8 cellular contexts compared by ENCODE assay signal in genomic region chr5:150781706-150782614, GRCh38. TPM values are rescaled to one million over a fixed set of nuclear protein-coding genes. Genes with fewer than 3 reads are reported as not detected.
DNase-seq lines count a peak whose midpoint lies in the region; ATAC-seq and TF ChIP-seq lines count a peak whose summit lies in the region.

No MANE protein-coding gene starts in this region.

- CTCF ChIA-PET in BJ (lab: Yijun Ruan, JAX) = interaction anchor here (0.6 to 5.7 kb wide), 6 partner anchors 18 to 346 kb away, joined by 3 to 27 read pairs (median 4); no protein-coding TSS in a partner anchor

- H3K4me1 Mint-ChIP-seq in neural progenitor cell = peaks cover 18% of the 10 kb centered on the region

- H3K36me3 ChIP-seq in BJ (ENCODE audit: control insufficient read depth, insufficient read depth, low read length) (no peaks in the 10 kb centered on the region), neural progenitor cell (no peaks in the 10 kb centered on the region)
- no peaks in the 10 kb centered on the region for H3K36me3 ChIP-seq in effector memory CD4-positive, alpha-beta T cell (ENCODE audit: control insufficient read depth, insufficient read depth, low read length)

- H3K9me3 Mint-ChIP-seq in neural progenitor cell = peaks cover 7% of the 10 kb centered on the region

- peaks cover 28% of the 10 kb centered on the region for H3K4me1 ChIP-seq in effector memory CD4-positive, alpha-beta T cell (ENCODE audit: control insufficient read depth, insufficient read depth, low read length, poor library complexity, severe bottlenecking)
- peaks cover 30% of the 10 kb centered on the region for H3K4me1 ChIP-seq in neural progenitor cell

- H3K27me3 ChIP-seq in BJ (ENCODE audit: control insufficient read depth, insufficient read depth, low read length) (no peaks in the 10 kb centered on the region), neural progenitor cell (peaks cover 8% of the 10 kb centered on the region)
- no peaks in the 10 kb centered on the region for H3K27me3 ChIP-seq in effector memory CD4-positive, alpha-beta T cell (replicated peaks; ENCODE audit: control insufficient read depth, insufficient read depth, low read length, poor library complexity, severe bottlenecking)

- H3K4me3 ChIP-seq in BJ (ENCODE audit: low read depth, low read length) (peak overlapping the region; percentile 17), neural progenitor cell (no peak overlapping the region)
- H3K4me3 ChIP-seq in effector memory CD4-positive, alpha-beta T cell (ENCODE audit: insufficient read depth, low read depth, low read length, poor library complexity, severe bottlenecking) = no peak overlapping the region

- no peak overlapping the region for H3K27ac Mint-ChIP-seq in neural progenitor cell

- H3K9ac ChIP-seq in neural progenitor cell = no peak overlapping the region

- POLR2A ChIA-PET in BJ (lab: Charles Lee) = interaction anchor here (0.5 to 1.9 kb wide), 2 partner anchors 23 to 371 kb away, joined by 6 to 9 read pairs; partner anchors contain the start of gene DCTN4

- peaks cover 2% of the 10 kb centered on the region for H3K36me3 Mint-ChIP-seq in neural progenitor cell

- peak overlapping the region; percentile 46 for H3K4me2 ChIP-seq in neural progenitor cell

- peaks cover 27% of the 10 kb centered on the region for H3F3A ChIP-seq in neural progenitor cell (ENCODE audit: low read depth)

- no peak overlapping the region for H2AFZ ChIP-seq in neural progenitor cell (replicated peaks)

- DNase-seq in BJ (ENCODE audit: low read depth) (peak; percentile 89), NCI-H69 (lab: John Stamatoyannopoulos, UW) (peak; percentile 39), neural progenitor cell (ENCODE audit: low spot score) (peak; percentile 20), midbrain (lab: John Stamatoyannopoulos, UW) (no peak), NOMO-1 treated with DMSO at 0.1 percent for 48 hours (lab: John Stamatoyannopoulos, UW; ENCODE audit: unreplicated experiment) (no peak)
- no peak for DNase-seq in effector memory CD4-positive, alpha-beta T cell
- DNase-seq in stimulated activated CD4-positive, alpha-beta T cell treated with anti-CD3 and anti-CD28 coated beads, Interleukin-1b, Interleukin-23, amount 100 ng/mL, for 48 hours = no peak

- no peaks in the 10 kb centered on the region for H4K20me1 ChIP-seq in neural progenitor cell (ENCODE audit: low read depth)

- no peaks in the 10 kb centered on the region for H3K9me3 ChIP-seq in effector memory CD4-positive, alpha-beta T cell (ENCODE audit: control insufficient read depth, low read length)
- no peaks in the 10 kb centered on the region for H3K9me3 ChIP-seq in neural progenitor cell (ENCODE audit: low read depth)

- TF ChIP-seq CTCF in BJ (IDR thresholded peaks at IDR 0.05; ENCODE audit: insufficient read depth, low read depth, low read length) (no peak), neural progenitor cell (IDR thresholded peaks at IDR 0.05) (no peak)

- peak overlapping the region; percentile 4 for H3K27ac ChIP-seq in effector memory CD4-positive, alpha-beta T cell (ENCODE audit: insufficient read depth, low read length, poor library complexity, severe bottlenecking)
- H3K27ac ChIP-seq in neural progenitor cell = no peak overlapping the region

- peaks cover 6% of the 10 kb centered on the region for H3K27me3 Mint-ChIP-seq in neural progenitor cell (ENCODE audit: insufficient read depth, low read depth)

- no peak for ATAC-seq in GM18520 (IDR thresholded peaks at IDR 0.05; ENCODE audit: unreplicated experiment)

- H3K4me3 Mint-ChIP-seq in neural progenitor cell = no peak overlapping the region

- H3K79me2 ChIP-seq in neural progenitor cell (ENCODE audit: low read depth) = peaks cover 44% of the 10 kb centered on the region

RNA-seq across cellular contexts. Expression of gene SMIM3, which starts 3.4 kb away (rescaled TPM):
- 43.7 and 45.0 TPM in 2 replicates for polyA plus RNA-seq in BJ (2011; rRNA removed)
- 11.0 and 12.7 TPM in 2 replicates for polyA minus RNA-seq in BJ (2011; rRNA and poly(A)+ RNA removed)
- 18.4 and 24.6 TPM in 2 replicates for total RNA-seq in neural progenitor cell (ENCODE audit: low replicate concordance)

RNA-seq across cellular contexts. Expression of gene DCTN4, which starts 23.1 kb away (rescaled TPM):
- 50.2 and 54.8 TPM in 2 replicates for polyA plus RNA-seq in BJ (2011; rRNA removed)
- polyA minus RNA-seq in BJ (2011; rRNA and poly(A)+ RNA removed) = 53.1 and 55.1 TPM in 2 replicates
- total RNA-seq in neural progenitor cell (ENCODE audit: low replicate concordance) = 50.0 and 65.8 TPM in 2 replicates

Comparison
In these comparisons a context has a peak if more than half of its experiments do, and no peak if none do; other contexts are left out.
1. DNase-seq: peak in BJ (single experiment), NCI-H69 (single experiment) and neural progenitor cell (single experiment); none in effector memory CD4-positive, alpha-beta T cell (0 of 3), midbrain (single experiment), NOMO-1 treated with DMSO at 0.1 percent for 48 hours (single experiment) and stimulated activated CD4-positive, alpha-beta T cell treated with anti-CD3 and anti-CD28 coated beads, Interleukin-1b, Interleukin-23, amount 100 ng/mL, for 48 hours (single experiment).